Comparison of ENCODE assay signal across 9 cellular contexts in the genomic region with DNA sequence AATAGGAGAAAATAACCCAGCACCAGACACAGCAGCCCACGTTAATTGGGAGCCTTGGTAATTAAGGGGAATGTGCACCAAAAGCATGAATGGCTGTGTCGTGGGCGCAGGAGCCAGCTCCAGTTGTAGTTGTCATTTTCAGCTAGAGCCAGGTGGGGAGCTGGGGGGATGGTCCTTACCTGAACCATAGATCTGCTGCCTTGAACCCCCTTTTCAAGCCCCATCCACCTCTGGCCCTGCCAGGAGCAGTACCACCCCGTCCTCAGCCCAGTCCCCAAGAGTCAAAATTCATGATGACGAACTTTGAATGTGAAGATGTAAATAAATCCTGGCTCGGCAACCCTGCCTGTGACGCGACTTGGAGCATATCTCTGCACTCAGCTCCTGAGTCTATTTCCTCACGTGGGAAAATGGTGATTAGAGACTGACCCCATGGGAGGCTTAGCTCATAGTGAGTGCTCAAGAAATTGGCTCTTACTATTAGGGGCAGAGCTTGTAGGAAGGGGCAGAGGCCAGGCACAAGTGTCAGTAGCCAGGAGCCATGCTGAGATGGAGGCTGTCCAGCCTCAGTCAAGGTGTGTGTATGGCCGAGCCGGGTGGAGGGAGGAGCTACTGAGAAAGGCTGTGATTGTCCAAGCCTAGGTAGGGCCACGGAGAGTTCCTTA. TPM values are rescaled to one million over a fixed set of nuclear protein-coding genes. Genes with fewer than 3 reads are reported as not detected.
A peak's percentile ranks its signal among the peaks of the same experiment; 100 is the strongest.
DNase-seq lines count a peak whose midpoint lies in the region; ATAC-seq and TF ChIP-seq lines count a peak whose summit lies in the region.
"Had no signal": no experiment of that assay in that cellular context is flagged by ENCODE, and none has a peak within 500 bp of the region (broad histone marks: within the 10 kb centered on the region; RNA-seq: fewer than 3 reads in every experiment).

No MANE protein-coding gene starts in this region.

- H3K27me3 Mint-ChIP-seq in activated CD8-positive, alpha-beta memory T cell treated with anti-CD3 and anti-CD28 coated beads, Interleukin-2, amount 10 ng/mL, durations not matched to agents 7 days and 5 days = peaks cover 87% of the 10 kb centered on the region
- H3K27me3 Mint-ChIP-seq in type B pancreatic cell = peaks cover 74% of the 10 kb centered on the region

- no peak overlapping the region for H3K4me3 Mint-ChIP-seq in activated CD8-positive, alpha-beta memory T cell treated with anti-CD3 and anti-CD28 coated beads, Interleukin-2, amount 10 ng/mL, durations not matched to agents 7 days and 5 days
- H3K4me3 Mint-ChIP-seq in type B pancreatic cell = peak overlapping the region; percentile 93

- CTCF ChIA-PET in activated CD8-positive, alpha-beta memory T cell treated with anti-CD3 and anti-CD28 coated beads, Interleukin-2, amount 10 ng/mL, durations not matched to agents 7 days and 5 days (lab: Charles Lee) = interaction anchor here (0.7 to 1.8 kb wide), 4 partner anchors 70 to 176 kb away, joined by 3 to 7 read pairs (median 4); no protein-coding TSS in a partner anchor

- no peak for ATAC-seq in activated CD8-positive, alpha-beta memory T cell treated with anti-CD3 and anti-CD28 coated beads, Interleukin-2, amount 10 ng/mL, durations not matched to agents 7 days and 5 days
- ATAC-seq in GM21367 (IDR thresholded peaks at IDR 0.05; ENCODE audit: unreplicated experiment) = no peak

- H3K27ac Mint-ChIP-seq in activated CD8-positive, alpha-beta memory T cell treated with anti-CD3 and anti-CD28 coated beads, Interleukin-2, amount 10 ng/mL, durations not matched to agents 7 days and 5 days = no peak overlapping the region
- H3K27ac Mint-ChIP-seq in type B pancreatic cell = peak overlapping the region; percentile 33

- peak; percentile 50 for DNase-seq in activated CD8-positive, alpha-beta memory T cell treated with anti-CD3 and anti-CD28 coated beads, Interleukin-2, amount 50 U/mL, for 48 hours
- DNase-seq in activated CD8-positive, alpha-beta memory T cell treated with anti-CD3 and anti-CD28 coated beads, Interleukin-2, amount 10 ng/mL, durations not matched to agents 7 days and 5 days = no peak
- DNase-seq in cerebellum (ENCODE audit: low spot score) (peak; percentile 92), mesenteric fat pad (ENCODE audit: low spot score) (peak; percentile 80), type B pancreatic cell (ENCODE audit: extremely low spot score, unreplicated experiment) (peak; percentile 47), NCI-H187 treated with DMSO at 0.1 percent for 48 hours (lab: John Stamatoyannopoulos, UW) (no peak), A172 (ENCODE audit: low spot score) (no peak)
- DNase-seq: NCI-H524 treated with DMSO at 0.1 percent for 48 hours had no signal

- no peaks in the 10 kb centered on the region for H3K9me3 Mint-ChIP-seq in activated CD8-positive, alpha-beta memory T cell treated with anti-CD3 and anti-CD28 coated beads, Interleukin-2, amount 10 ng/mL, durations not matched to agents 7 days and 5 days (ENCODE audit: low read depth)
- H3K9me3 Mint-ChIP-seq in type B pancreatic cell = no peaks in the 10 kb centered on the region

- H3K4me1 Mint-ChIP-seq in activated CD8-positive, alpha-beta memory T cell treated with anti-CD3 and anti-CD28 coated beads, Interleukin-2, amount 10 ng/mL, durations not matched to agents 7 days and 5 days = peaks cover 43% of the 10 kb centered on the region
- H3K4me1 Mint-ChIP-seq in type B pancreatic cell (ENCODE audit: unreplicated experiment) = peaks cover 54% of the 10 kb centered on the region

- H3K36me3 Mint-ChIP-seq in activated CD8-positive, alpha-beta memory T cell treated with anti-CD3 and anti-CD28 coated beads, Interleukin-2, amount 10 ng/mL, durations not matched to agents 7 days and 5 days = no peaks in the 10 kb centered on the region
- H3K36me3 Mint-ChIP-seq in type B pancreatic cell = peaks cover 3% of the 10 kb centered on the region

- TF ChIP-seq CTCF in type B pancreatic cell (conservative IDR thresholded peaks at IDR 0.05) = no peak

RNA-seq across cellular contexts. Expression of gene FXYD6, which starts 0.8 kb away (rescaled TPM):
- under 1 TPM; 0.12 to 0.20 TPM for total RNA-seq in activated CD8-positive, alpha-beta memory T cell treated with anti-CD3 and anti-CD28 coated beads, Interleukin-2, amount 10 ng/mL, durations not matched to agents 7 days and 5 days
- total RNA-seq in cerebellum = 93.6 TPM
- total RNA-seq in mesenteric fat pad = 21.5 TPM
- 22.9 and 66.6 TPM in 2 replicates for total RNA-seq in type B pancreatic cell (ENCODE audit: low replicate concordance)
- 2.1 and 2.9 TPM in 2 replicates for total RNA-seq in A172 (2014; rRNA removed; shearing (Covaris generic))

RNA-seq across cellular contexts. Expression of gene TMPRSS13, which starts 52.0 kb away (rescaled TPM):
- total RNA-seq in activated CD8-positive, alpha-beta memory T cell treated with anti-CD3 and anti-CD28 coated beads, Interleukin-2, amount 10 ng/mL, durations not matched to agents 7 days and 5 days = 1 to 10 TPM; 1.7 to 2.0 TPM
- total RNA-seq in cerebellum (0.09 TPM), mesenteric fat pad (0.39 TPM), type B pancreatic cell (ENCODE audit: low replicate concordance) (6.9 and 22.7 TPM in 2 replicates)
- total RNA-seq in A172 (2014; rRNA removed; shearing (Covaris generic)) = not detected in 2 replicates

RNA-seq across cellular contexts. Expression of gene FXYD2, which starts 52.7 kb away (rescaled TPM):
- 10 to 100 TPM; 13.1 to 19.0 TPM for total RNA-seq in activated CD8-positive, alpha-beta memory T cell treated with anti-CD3 and anti-CD28 coated beads, Interleukin-2, amount 10 ng/mL, durations not matched to agents 7 days and 5 days
- total RNA-seq in cerebellum (2.4 TPM), mesenteric fat pad (3.2 TPM), type B pancreatic cell (ENCODE audit: low replicate concordance) (40.8 and 57.5 TPM in 2 replicates)
- total RNA-seq in A172 (2014; rRNA removed; shearing (Covaris generic)) = not detected in 2 replicates

Comparison
In these comparisons a context has a peak if more than half of its experiments do, and no peak if none do; other contexts are left out.
1. DNase-seq: peak in activated CD8-positive, alpha-beta memory T cell treated with anti-CD3 and anti-CD28 coated beads, Interleukin-2, amount 50 U/mL, for 48 hours (single experiment), cerebellum (single experiment), mesenteric fat pad (single experiment) and type B pancreatic cell (single experiment); none in activated CD8-positive, alpha-beta memory T cell treated with anti-CD3 and anti-CD28 coated beads, Interleukin-2, amount 10 ng/mL, durations not matched to agents 7 days and 5 days (single experiment), NCI-H187 treated with DMSO at 0.1 percent for 48 hours (single experiment) and A172 (single experiment).